ENCODE assay signal across 21 cellular contexts in genomic region chr1:62177621-62178020, GRCh38. TPM values are rescaled to one million over a fixed set of nuclear protein-coding genes. Genes with fewer than 3 reads are reported as not detected.
DNase-seq lines count a peak whose midpoint lies in the region; ATAC-seq, FAIRE-seq and TF ChIP-seq lines count a peak whose summit lies in the region.
"Had no signal": no experiment of that assay in that cellular context is flagged by ENCODE, and none has a peak within 500 bp of the region (broad histone marks: within the 10 kb centered on the region; RNA-seq: fewer than 3 reads in every experiment).

No MANE protein-coding gene starts in this region.

- H3K4me1 ChIP-seq in H1 (replicated peaks in 1 of 4; ENCODE audit: control insufficient read depth in 3 of 4, insufficient read depth in 4 of 4, low read length in 3 of 4) (peaks cover 8 to 31% (median 29%) of the 10 kb centered on the region in 4 experiments), tibial nerve (peaks cover 0 to 7% (median 0%) of the 10 kb centered on the region in 4 donors), foreskin keratinocyte (peaks cover 11% of the 10 kb centered on the region)
- H3K4me1 ChIP-seq: BLaER1, Caco-2 had no signal

- no peak for TF ChIP-seq CTCF in H1 (IDR thresholded peaks at IDR 0.05; ENCODE audit: control extremely low read depth in 1 of 3, insufficient read depth in 1 of 3, low read depth in 1 of 3, low read length in 3 of 3)
- TF ChIP-seq CTCF in tibial nerve (IDR thresholded peaks at IDR 0.05) = no peak
- TF ChIP-seq CTCF in foreskin keratinocyte (conservative IDR thresholded peaks at IDR 0.05) = no peak

- H3K27me3 ChIP-seq in H1 (replicated peaks in 1 of 4; ENCODE audit: control insufficient read depth in 3 of 4, extremely low read depth in 1 of 4, insufficient read depth in 3 of 4, low read length in 3 of 4) (no peaks in the 10 kb centered on the region), tibial nerve (no peaks in the 10 kb centered on the region), foreskin keratinocyte (no peaks in the 10 kb centered on the region)
- H3K27me3 ChIP-seq: BLaER1 had no signal

- H2BK120ac ChIP-seq in H1 (replicated peaks; ENCODE audit: low read depth, low read length) = no peak overlapping the region

- H4K5ac ChIP-seq in H1 (ENCODE audit: insufficient read length, low read depth, low read length) = peak overlapping the region; percentile 67

- no peak overlapping the region for H4K8ac ChIP-seq in H1 (ENCODE audit: extremely low read depth, insufficient read depth, low read length)

- CTCF ChIA-PET in H1 (lab: Charles Lee; ENCODE audit: partially characterized antibody) = no interaction called here

- no peak overlapping the region for H3K4ac ChIP-seq in H1 (replicated peaks; ENCODE audit: insufficient read length, low read depth, low read length)

- no peak for FAIRE-seq in H1 (lab: Jason Lieb, UNC)
- FAIRE-seq: GM12878, GM19239, H54, HepG2 had no signal

- H3K4me2 ChIP-seq in H1 (ENCODE audit: insufficient read depth in 1 of 2, low read depth in 2 of 2, low read length in 2 of 2) = no peak overlapping the region
- H3K4me2 ChIP-seq: BLaER1, KMS-11 had no signal

- H2BK5ac ChIP-seq in H1 (ENCODE audit: low read depth, low read length) = peak overlapping the region; percentile 74; the same call in 1 of the 2 replicates

- H4K20me1 ChIP-seq in H1 (replicated peaks in 1 of 2; ENCODE audit: control insufficient read depth in 1 of 2, insufficient read depth in 2 of 2, low read length in 2 of 2) = no peaks in the 10 kb centered on the region
- H4K20me1 ChIP-seq: BLaER1 had no signal

- H4K91ac ChIP-seq in H1 (replicated peaks; ENCODE audit: insufficient read length, low read length) = no peak overlapping the region

- H2AFZ ChIP-seq in H1 (ENCODE audit: low read length) = no peak overlapping the region

- H3K79me2 ChIP-seq in H1 (ENCODE audit: control insufficient read depth in 1 of 2, insufficient read depth in 2 of 2, low read length in 2 of 2) = no peaks in the 10 kb centered on the region

- H3K4me3 ChIP-seq in H1 (ENCODE audit: extremely low read depth in 1 of 4, insufficient read depth in 2 of 4, low read depth in 3 of 4, low read length in 4 of 4) = no peak overlapping the region
- H3K4me3 ChIP-seq in tibial nerve = no peak overlapping the region
- H3K4me3 ChIP-seq: BLaER1, GM12878 had no signal

- H3K18ac ChIP-seq in H1 (ENCODE audit: extremely low read depth, low read length) = peak overlapping the region; percentile 68; the same call in 1 of the 2 replicates

- H3K23ac ChIP-seq in H1 (ENCODE audit: insufficient read length) = no peak overlapping the region

- H3K23me2 ChIP-seq in H1 (ENCODE audit: low read depth, low read length) = no peaks in the 10 kb centered on the region

- TF ChIP-seq POLR2A in H1 (IDR thresholded peaks at IDR 0.05; ENCODE audit: control extremely low read depth in 1 of 2, low read depth in 2 of 2, low read length in 2 of 2) (no peak), tibial nerve (IDR thresholded peaks at IDR 0.05) (no peak)

- H3K27ac ChIP-seq in H1 (ENCODE audit: low read depth, low read length) (no peak overlapping the region), tibial nerve (no peak overlapping the region), foreskin keratinocyte (no peak overlapping the region)
- H3K27ac ChIP-seq: 22Rv1, BLaER1, KMS-11 had no signal

- peak; percentile 64 for DNase-seq in NCI-H2171 treated with DMSO at 0.1 percent for 48 hours (lab: John Stamatoyannopoulos, UW)
- DNase-seq in NCI-H2171 (lab: John Stamatoyannopoulos, UW) = no peak
- DNase-seq in NCI-H524 treated with DMSO at 0.1 percent for 48 hours (lab: John Stamatoyannopoulos, UW) = peak; percentile 81
- DNase-seq in H1 (ENCODE audit: low read depth in 1 of 2, low spot score in 2 of 2) = no peak
- DNase-seq in cortex of kidney (lab: John Stamatoyannopoulos, UW) = no peak
- no peak for DNase-seq in tibial nerve (ENCODE audit: low spot score in 2 of 2)
- DNase-seq in foreskin keratinocyte = no peak
- DNase-seq: AML-193; Caco-2; CD8-positive, alpha-beta memory T cell; DMS79 had no signal

- WGBS in H1 (ENCODE audit: extremely low coverage in 1 of 2, insufficient coverage in 1 of 2, insufficient read length in 1 of 2, insufficient replicate concordance in 2 of 2, low coverage in 1 of 2, low lambda C conversion rate in 2 of 2, missing lambda C conversion rate in 1 of 2), 2 experiments = 64% methylated on average over 1 of the region's 1 CpG; no CpG with 5 or more reads in 1 of the 2 experiments
- WGBS in tibial nerve, 2 donors = 48 to 63% methylated on average over 1 of the region's 1 CpG

- H3K14ac ChIP-seq in H1 (ENCODE audit: insufficient read length) = no peak overlapping the region

- TF ChIP-seq EP300 in H1 (IDR thresholded peaks at IDR 0.05; ENCODE audit: borderline replicate concordance in 1 of 2, low read depth in 2 of 2, low read length in 2 of 2) (no peak), tibial nerve (IDR thresholded peaks at IDR 0.05) (no peak)

- no peak overlapping the region for H3K9ac ChIP-seq in H1 (replicated peaks in 1 of 4; ENCODE audit: extremely low read depth in 1 of 4, low read depth in 3 of 4, low read length in 3 of 4)
- H3K9ac ChIP-seq: BLaER1, KMS-11 had no signal

- no peaks in the 10 kb centered on the region; the same call in 1 of the 2 replicates for H3K79me1 ChIP-seq in H1 (ENCODE audit: low read depth, low read length)

- H2BK12ac ChIP-seq in H1 (ENCODE audit: low read depth, low read length) = peak overlapping the region; percentile 96

- no peaks in the 10 kb centered on the region for H3K9me3 ChIP-seq in H1 (ENCODE audit: insufficient read depth in 2 of 2, low read depth in 1 of 2, low read length in 1 of 2)
- H3K9me3 ChIP-seq in tibial nerve = no peaks in the 10 kb centered on the region
- H3K9me3 ChIP-seq: BLaER1, Caco-2 had no signal

- peak overlapping the region; percentile 80 for H2BK20ac ChIP-seq in H1 (ENCODE audit: low read length)

- H2BK15ac ChIP-seq in H1 (ENCODE audit: low read length) = peak overlapping the region; percentile 61; the same call in 1 of the 2 replicates

- no peak for ATAC-seq in foreskin keratinocyte
- no peak for ATAC-seq in HG02981 (IDR thresholded peaks at IDR 0.05; ENCODE audit: unreplicated experiment)
- ATAC-seq: GM12878, HCT116, HepG2 had no signal

- H2AK5ac ChIP-seq in H1 (ENCODE audit: low read depth, low read length) = peak overlapping the region; percentile 91; the same call in 1 of the 2 replicates

- POLR2A ChIA-PET in H1 (lab: Charles Lee; ENCODE audit: partially characterized antibody) = no interaction called here

- H3K36me3 ChIP-seq in H1 (ENCODE audit: control insufficient read depth in 2 of 4, insufficient read depth in 4 of 4, low read length in 3 of 4) (no peaks in the 10 kb centered on the region), tibial nerve (no peaks in the 10 kb centered on the region)
- H3K36me3 ChIP-seq: BLaER1 had no signal

- no peak overlapping the region for H3K56ac ChIP-seq in H1 (replicated peaks; ENCODE audit: insufficient read length, low read depth, low read length)

- no peak for TF ChIP-seq RAD21 in H1 (IDR thresholded peaks at IDR 0.05 in 1 of 2, conservative IDR thresholded peaks at IDR 0.05 in 1 of 2; ENCODE audit: low read depth in 2 of 2, low read length in 2 of 2)

TF ChIP-seq in H1, 55 proteins besides CTCF, POLR2A, EP300 and RAD21:
- TF ChIP-seq CHD1 (IDR thresholded peaks at IDR 0.05; ENCODE audit: low read depth, low read length) (no peak), TAF7 (optimal IDR thresholded peaks at IDR 0.05; ENCODE audit: borderline replicate concordance, low read depth, low read length) (no peak), SIN3A (conservative IDR thresholded peaks at IDR 0.05 in 1 of 2, IDR thresholded peaks at IDR 0.05 in 1 of 2; ENCODE audit: low read depth in 1 of 2, low read length in 2 of 2) (no peak)

RNA-seq across cellular contexts. Expression of gene L1TD1, which starts 17.0 kb away (rescaled TPM):
- 425 and 441 TPM in 2 replicates for total RNA-seq in H1 (2021; fragmentation: NEBNext Ultra II Directional; extraction: Animal tissue kit (Norgen Biotek cat#: 25700))
- polyA plus RNA-seq in H1 (2011; rRNA removed) (20.8 and 35.3 TPM in 2 replicates), foreskin keratinocyte (4.0 and 4.9 TPM in 2 replicates)
- 102 TPM for polyA plus RNA-seq in H1 (2011; cell fraction: cytosol; rRNA removed)
- 28.5 TPM for polyA plus RNA-seq in H1 (2011; cell fraction: nucleus; rRNA removed)
- polyA plus RNA-seq in H1 (2012, experiment 1 of 2) = 165 to 378 TPM (median 196 TPM) in 4 replicates
- 19.6 TPM for polyA plus RNA-seq in H1 (2012, experiment 2 of 2)
- polyA plus RNA-seq in H1 (2013, experiment 1 of 2) = 521 TPM
- 516 TPM for polyA plus RNA-seq in H1 (2013, experiment 2 of 2)
- 32.9 and 39.8 TPM in 2 replicates for polyA minus RNA-seq in H1 (2011; rRNA and poly(A)+ RNA removed)
- polyA minus RNA-seq in H1 (2011; cell fraction: cytosol; rRNA and poly(A)+ RNA removed) = 55.6 TPM
- polyA minus RNA-seq in H1 (2011; cell fraction: nucleus; rRNA and poly(A)+ RNA removed) = 94.0 TPM
- total RNA-seq in tibial nerve (1 to 10 TPM; 1.3 to 3.1 (median 2.1) TPM), foreskin keratinocyte (8.0 and 9.7 TPM in 2 replicates)
- total RNA-seq: CD8-positive, alpha-beta memory T cell; G401; HepG2 had no signal
- polyA plus RNA-seq: CD8-positive, alpha-beta memory T cell; HepG2 had no signal

Comparison
In these comparisons a context has a peak if more than half of its experiments do, and no peak if none do; other contexts are left out.
1. DNase-seq: peak in NCI-H2171 treated with DMSO at 0.1 percent for 48 hours (single experiment) and NCI-H524 treated with DMSO at 0.1 percent for 48 hours (single experiment); none in NCI-H2171 (single experiment), H1 (0 of 2), cortex of kidney (single experiment), tibial nerve (0 of 2) and foreskin keratinocyte (0 of 2).
2. RNA of gene L1TD1, which starts 17.0 kb away (total RNA-seq): 425 to 441 TPM in H1; 8.0 to 9.7 TPM in foreskin keratinocyte and 1.3 to 3.1 TPM in tibial nerve; every median in the first group is over 10 times any median in the second.